In the genomic region with DNA sequence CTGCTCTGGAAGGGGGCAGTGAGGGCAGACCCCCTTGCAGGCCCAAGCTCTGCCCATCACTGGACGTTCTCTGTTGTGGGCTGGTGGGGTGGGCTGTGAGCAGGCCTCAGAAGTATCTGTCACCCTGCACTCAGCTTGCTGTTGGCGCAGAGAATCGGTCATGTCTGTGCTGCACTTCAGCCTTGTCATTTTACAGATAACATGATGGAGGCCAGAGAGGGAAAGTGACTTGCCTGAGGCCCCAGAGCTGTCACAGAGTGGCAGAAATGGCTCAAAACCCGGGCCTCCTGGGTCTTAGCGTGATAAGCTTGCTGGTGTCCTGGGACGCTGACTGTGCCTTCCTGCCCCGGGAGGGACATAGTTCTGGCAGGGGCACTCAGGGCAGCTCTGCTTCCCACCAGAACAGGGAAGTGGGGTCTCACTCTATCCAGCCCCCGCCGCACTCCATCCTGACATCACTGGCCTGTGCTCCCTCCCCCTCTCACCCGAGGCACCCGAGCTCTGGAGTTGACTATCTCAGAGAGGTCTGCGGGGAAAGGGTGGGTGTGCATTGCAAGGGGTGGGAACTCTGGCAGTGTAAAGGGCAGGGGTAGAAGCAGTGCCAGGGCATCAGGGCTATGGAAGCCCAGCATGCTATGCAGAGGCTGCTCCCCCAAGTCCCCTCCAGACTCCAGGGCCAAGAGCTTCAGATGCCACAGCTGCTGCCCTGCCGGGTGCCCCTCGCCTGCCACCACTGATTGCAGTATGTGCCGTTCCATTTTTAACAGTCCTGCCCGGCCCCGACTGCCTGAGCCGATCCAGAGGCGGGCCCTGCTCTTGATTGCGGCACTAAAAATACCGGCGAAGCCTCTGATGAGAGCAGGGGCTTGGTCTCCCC, we compare ENCODE assay signal across 21 cellular contexts. TPM values are rescaled to one million over a fixed set of nuclear protein-coding genes. Genes with fewer than 3 reads are reported as not detected.
DNase-seq lines count a peak whose midpoint lies in the region; ATAC-seq and TF ChIP-seq lines count a peak whose summit lies in the region.
"Had no signal": no experiment of that assay in that cellular context is flagged by ENCODE, and none has a peak within 500 bp of the region (broad histone marks: within the 10 kb centered on the region; RNA-seq: fewer than 3 reads in every experiment).

No MANE protein-coding gene starts in this region.

- intact Hi-C loops in Right ventricle myocardium superior (cut with DNase I): loop anchor here (2.0 kb wide), 1 partner anchor 111 kb away; no protein-coding TSS in a partner anchor
- intact Hi-C loops in left ventricle myocardium superior (cut with micrococcal nuclease): no loop called here
- intact Hi-C loops in lower lobe of right lung (cut with DNase I): no loop called here
- intact Hi-C loops in spleen (cut with DNase I; ENCODE audit: low total_unique reads): no loop called here

- H3K27me3 ChIP-seq in lower lobe of right lung (ENCODE audit: low read depth) (peaks cover 14% of the 10 kb centered on the region), spleen (replicated peaks in 1 of 7) (peaks cover 0 to 45% (median 0%) of the 10 kb centered on the region in 7 donors)

- no peaks in the 10 kb centered on the region for H3K4me1 ChIP-seq in lower lobe of right lung
- no peaks in the 10 kb centered on the region for H3K4me1 ChIP-seq in spleen
- H3K4me1 ChIP-seq: HAP-1 had no signal

- 51 to 72% (median 63%) methylated on average over 3 to 22 of the region's 22 CpGs for WGBS in spleen, 5 donors

- TF ChIP-seq POLR2A in spleen (IDR thresholded peaks at IDR 0.05): no peak

- TF ChIP-seq CTCF in lower lobe of right lung (IDR thresholded peaks at IDR 0.05) (no peak), spleen (IDR thresholded peaks at IDR 0.05 in 8 of 11, conservative IDR thresholded peaks at IDR 0.05 in 3 of 11) (no peak)

- ATAC-seq in Right ventricle myocardium superior (ENCODE audit: poor library complexity) (peak; percentile 86), left ventricle myocardium superior (peak; percentile 88), lower lobe of right lung (no peak)
- ATAC-seq: GM23338 had no signal

- DNase-seq in Right ventricle myocardium superior (peak; percentile 79), left ventricle myocardium superior (peak; percentile 81), lower lobe of right lung (peak; percentile 20), spleen (peak; percentile 55), caudate nucleus (lab: John Stamatoyannopoulos, UW) (no peak), kidney glomerular epithelial cell (lab: John Stamatoyannopoulos, UW) (no peak), NCI-H2081 treated with DMSO at 0.1 percent for 48 hours (lab: John Stamatoyannopoulos, UW) (no peak)
- no peak for DNase-seq in stimulated activated CD4-positive, alpha-beta T cell treated with anti-CD3 and anti-CD28 coated beads, Interleukin-4, amount 100 ng/mL, for 24 hours
- DNase-seq: ACHN; CD4-positive, alpha-beta memory T cell; DND-41; Karpas-422; NCI-H1694; NCI-H446 treated with DMSO at 0.1 percent for 48 hours; NCI-H526 treated with DMSO at 0.1 percent for 48 hours; OCI-M1; SHP77 had no signal

- no peak overlapping the region for H3K4me3 ChIP-seq in lower lobe of right lung
- no peak overlapping the region for H3K4me3 ChIP-seq in spleen
- H3K4me3 ChIP-seq: BLaER1 treated with 17β-estradiol and CSF1 and Interleukin-3, amounts not matched to agents 10 nM and 100 nM; GM23338; HAP-1; SK-N-MC had no signal

- H3K27ac ChIP-seq in lower lobe of right lung (no peak overlapping the region), spleen (no peak overlapping the region), caudate nucleus (ENCODE audit: low read depth, low read length) (no peak overlapping the region)
- H3K27ac ChIP-seq: BLaER1 treated with 17β-estradiol and CSF1 and Interleukin-3, amounts not matched to agents 10 nM and 100 nM; SK-N-MC had no signal

- H3K36me3 ChIP-seq in lower lobe of right lung: no peaks in the 10 kb centered on the region
- no peaks in the 10 kb centered on the region for H3K36me3 ChIP-seq in spleen
- H3K36me3 ChIP-seq: BLaER1 treated with 17β-estradiol and CSF1 and Interleukin-3, amounts not matched to agents 10 nM and 100 nM; HAP-1 had no signal

- H3K9me3 ChIP-seq in lower lobe of right lung (no peaks in the 10 kb centered on the region), spleen (peaks cover 0 to 10% (median 0%) of the 10 kb centered on the region in 8 donors)
- H3K9me3 ChIP-seq: HAP-1 had no signal

RNA-seq across cellular contexts. Expression of a gene that starts 50.4 kb away (rescaled TPM):
- total RNA-seq in Right ventricle myocardium superior (15.0 TPM), left ventricle myocardium superior (20.6 TPM), lower lobe of right lung (9.1 TPM), spleen (10 to 100 TPM in 1 of 7 donors, 1 to 10 TPM in 6; 4.6 to 16.2 (median 7.7) TPM)
- 1 to 10 TPM in 2 of 3 donors, under 1 TPM in 1; 0.67 to 2.3 (median 1.1) TPM for polyA plus RNA-seq in spleen

Comparison
In these comparisons a context has a peak if more than half of its experiments do, and no peak if none do; other contexts are left out.
1. ATAC-seq: peak in Right ventricle myocardium superior (single experiment) and left ventricle myocardium superior (single experiment); none in lower lobe of right lung (0 of 2).
2. DNase-seq: peak in Right ventricle myocardium superior (single experiment), left ventricle myocardium superior (single experiment), lower lobe of right lung (single experiment) and spleen (single experiment); none in caudate nucleus (0 of 61), stimulated activated CD4-positive, alpha-beta T cell treated with anti-CD3 and anti-CD28 coated beads, Interleukin-4, amount 100 ng/mL, for 24 hours (single experiment), kidney glomerular epithelial cell (single experiment) and NCI-H2081 treated with DMSO at 0.1 percent for 48 hours (single experiment).